Comparison of ENCODE assay signal across 11 cellular contexts in the genomic region with DNA sequence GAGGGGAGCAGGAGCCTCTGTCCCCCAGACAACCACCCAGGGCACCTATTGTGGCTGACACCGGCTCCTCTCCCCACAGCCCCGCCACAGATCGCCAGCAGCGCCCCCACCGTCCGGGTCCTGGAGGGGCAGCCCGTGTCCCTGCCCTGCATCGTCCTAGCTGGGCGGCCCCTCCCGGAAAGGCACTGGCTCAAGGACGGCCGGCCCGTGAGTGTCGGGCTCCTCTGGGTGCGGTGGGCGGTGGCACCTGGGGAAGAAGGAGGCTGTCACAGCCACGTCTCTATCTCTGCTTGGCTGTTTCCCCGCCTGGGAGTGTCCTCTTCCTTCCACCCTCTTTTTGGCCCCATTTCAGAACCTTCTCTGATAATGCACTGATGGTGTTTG. TPM values are rescaled to one million over a fixed set of nuclear protein-coding genes. Genes with fewer than 3 reads are reported as not detected.
DNase-seq lines count a peak whose midpoint lies in the region; ATAC-seq and TF ChIP-seq lines count a peak whose summit lies in the region.
"Had no signal": no experiment of that assay in that cellular context is flagged by ENCODE, and none has a peak within 500 bp of the region (broad histone marks: within the 10 kb centered on the region; RNA-seq: fewer than 3 reads in every experiment).

No MANE protein-coding gene starts in this region.

- intact Hi-C loops in Panc1 (cut with micrococcal nuclease; ENCODE audit: unreplicated experiment) = no loop called here

- H3K27ac ChIP-seq in Panc1 (ENCODE audit: low read length) = no peak overlapping the region
- no peak overlapping the region for H3K27ac ChIP-seq in neural progenitor cell
- H3K27ac ChIP-seq: psoas muscle had no signal

- POLR2A ChIA-PET in Panc1 (lab: Charles Lee) = no interaction called here

- no TSS peak for BruUV-seq in Panc1 (replicated peaks; lab: Mats Ljungman, UMichigan)

- TF ChIP-seq CTCF in Panc1 (IDR thresholded peaks at IDR 0.05) (peak; percentile 64), epithelial cell of esophagus (IDR thresholded peaks at IDR 0.05; ENCODE audit: insufficient read depth, low read depth, low read length, missing control alignments) (no peak), neural progenitor cell (IDR thresholded peaks at IDR 0.05) (peak; percentile 50)

- no peaks in the 10 kb centered on the region for H3K36me3 ChIP-seq in Panc1 (ENCODE audit: control insufficient read depth, insufficient read depth, low read length)
- H3K36me3 ChIP-seq in neural progenitor cell = no peaks in the 10 kb centered on the region

- CTCF ChIA-PET in Panc1 (lab: Charles Lee) = interaction anchor here (1.1 kb wide), 1 partner anchor 15 kb away, joined by 3 read pairs; no protein-coding TSS in a partner anchor

- H3K27me3 Mint-ChIP-seq in neural progenitor cell (ENCODE audit: insufficient read depth, low read depth) = peaks cover 24% of the 10 kb centered on the region

- ATAC-seq in Panc1 (peak; percentile 68), HG03439 (IDR thresholded peaks at IDR 0.05; ENCODE audit: unreplicated experiment) (no peak)

- no peaks in the 10 kb centered on the region for H4K20me1 ChIP-seq in neural progenitor cell (ENCODE audit: low read depth)

- H3K4me3 Mint-ChIP-seq in neural progenitor cell = no peak overlapping the region

- H3F3A ChIP-seq in neural progenitor cell (ENCODE audit: low read depth) = peaks cover 7% of the 10 kb centered on the region

- peak overlapping the region; percentile 53 for H2AFZ ChIP-seq in neural progenitor cell (replicated peaks)

- H3K4me1 ChIP-seq in Panc1 (ENCODE audit: control insufficient read depth, insufficient read depth, low read length) (peaks cover 8% of the 10 kb centered on the region), neural progenitor cell (peaks cover 23% of the 10 kb centered on the region)
- H3K4me1 ChIP-seq: psoas muscle had no signal

- no peaks in the 10 kb centered on the region for H3K9me3 ChIP-seq in Panc1 (ENCODE audit: control insufficient read depth, insufficient read depth, low read depth, low read length)
- no peaks in the 10 kb centered on the region for H3K9me3 ChIP-seq in neural progenitor cell (ENCODE audit: low read depth)
- H3K9me3 ChIP-seq: psoas muscle had no signal

- H3K4me3 ChIP-seq in Panc1 (ENCODE audit: low read depth in 2 of 2, low read length in 2 of 2) (no peak overlapping the region), epithelial cell of esophagus (ENCODE audit: low read length) (no peak overlapping the region), neural progenitor cell (no peak overlapping the region)
- H3K4me3 ChIP-seq: psoas muscle had no signal

- H3K36me3 Mint-ChIP-seq in neural progenitor cell = no peaks in the 10 kb centered on the region

- H3K4me2 ChIP-seq in neural progenitor cell = no peak overlapping the region

- H3K9me3 Mint-ChIP-seq in neural progenitor cell = no peaks in the 10 kb centered on the region

- H3K9ac ChIP-seq in neural progenitor cell = no peak overlapping the region

- in situ Hi-C loops in Panc1 (cut with HindIII; ENCODE audit: low pct_unique_long_range_greater_than_20kb, low sequenced_read_pairs) = no loop called here

- peak; percentile 25 for DNase-seq in CMK (ENCODE audit: low read depth)
- DNase-seq in Panc1 (ENCODE audit: low read depth, low spot score) = no peak
- DNase-seq in epithelial cell of esophagus (ENCODE audit: low read depth) = peak; percentile 30
- peak; percentile 68 for DNase-seq in neural progenitor cell (ENCODE audit: low spot score)
- DNase-seq in HuH-7.5 (ENCODE audit: low spot score) = no peak
- DNase-seq in NCI-H1048 (lab: John Stamatoyannopoulos, UW) = no peak
- no peak for DNase-seq in NCI-H2227 (lab: John Stamatoyannopoulos, UW; ENCODE audit: unreplicated experiment)
- DNase-seq: C1 segment of cervical spinal cord, Kasumi-1 had no signal

- H3K27ac Mint-ChIP-seq in neural progenitor cell = no peak overlapping the region

- peaks cover 28% of the 10 kb centered on the region for H3K4me1 Mint-ChIP-seq in neural progenitor cell

- H3K27me3 ChIP-seq in Panc1 (ENCODE audit: control insufficient read depth, insufficient read depth, low read length) (peaks cover 3% of the 10 kb centered on the region; the same call in 1 of the 2 replicates), neural progenitor cell (no peaks in the 10 kb centered on the region)

- H3K79me2 ChIP-seq in neural progenitor cell (ENCODE audit: low read depth) = no peaks in the 10 kb centered on the region

RNA-seq across cellular contexts. Expression of gene HMCN2, which starts 55.1 kb away (rescaled TPM):
- 0.05 TPM for total RNA-seq in Panc1 (2021; ENCODE audit: unreplicated experiment)
- polyA plus RNA-seq in Panc1 (2012; ENCODE audit: insufficient read length) = 0.10 TPM
- total RNA-seq in neural progenitor cell (ENCODE audit: low replicate concordance) = 0.15 and 0.40 TPM in 2 replicates

Comparison
In these comparisons a context has a peak if more than half of its experiments do, and no peak if none do; other contexts are left out.
1. DNase-seq: peak in CMK (single experiment), epithelial cell of esophagus (single experiment) and neural progenitor cell (single experiment); none in Panc1 (single experiment), HuH-7.5 (single experiment), NCI-H1048 (single experiment) and NCI-H2227 (single experiment).